ENCODE assay signal across 9 cellular contexts in genomic region chr15:74793135-74794028, GRCh38. TPM values are rescaled to one million over a fixed set of nuclear protein-coding genes. Genes with fewer than 3 reads are reported as not detected.
DNase-seq lines count a peak whose midpoint lies in the region; ATAC-seq and TF ChIP-seq lines count a peak whose summit lies in the region.
"Had no signal": no experiment of that assay in that cellular context is flagged by ENCODE, and none has a peak within 500 bp of the region (broad histone marks: within the 10 kb centered on the region; RNA-seq: fewer than 3 reads in every experiment).

No MANE protein-coding gene starts in this region.

- H3F3A ChIP-seq in SU-DHL-6 (ENCODE audit: insufficient read depth), result peaks cover 32% of the 10 kb centered on the region

- no peaks in the 10 kb centered on the region for H3K9me3 ChIP-seq in CD8-positive, alpha-beta memory T cell (ENCODE audit: low read length)
- H3K9me3 ChIP-seq in SU-DHL-6 (ENCODE audit: insufficient read depth, low read length), result no peaks in the 10 kb centered on the region

- peaks cover 95% of the 10 kb centered on the region for H3K79me2 ChIP-seq in SU-DHL-6 (ENCODE audit: insufficient read depth, low read length)

- peak overlapping the region; percentile 77; the same call in 1 of the 2 replicates for H3K9ac ChIP-seq in SU-DHL-6 (ENCODE audit: low read length)

- peaks cover 99% of the 10 kb centered on the region for H3K4me1 ChIP-seq in CD8-positive, alpha-beta memory T cell (ENCODE audit: insufficient read depth, low read length)

- CTCF ChIA-PET in CD8-positive, alpha-beta memory T cell (lab: Charles Lee), result interaction anchor here (0.7 to 15.8 kb wide), 17 partner anchors 10 to 179 kb away, joined by 3 to 1086 read pairs (median 4); partner anchors contain the start of genes CSK and ULK3

- peak in 1 of 2 donors; percentile 32 for ATAC-seq in activated naive CD4-positive, alpha-beta T cell treated with anti-CD3 and anti-CD28 coated beads, Interleukin-2, amount 50 U/mL, for 72 hours

- TF ChIP-seq CTCF in SU-DHL-6 (IDR thresholded peaks at IDR 0.05; ENCODE audit: insufficient read depth, low read length, poor library complexity, severe bottlenecking) (peak; percentile 41), nephron progenitor cell (IDR thresholded peaks at IDR 0.05) (no peak)

- H3K27me3 Mint-ChIP-seq in CD8-positive, alpha-beta memory T cell, result no peaks in the 10 kb centered on the region
- H3K27me3 Mint-ChIP-seq in nephron progenitor cell (ENCODE audit: low read depth, poor library complexity), result peaks cover 8% of the 10 kb centered on the region

- peaks cover 0 to 39% (median 7%) of the 10 kb centered on the region in 3 donors for H3K36me3 Mint-ChIP-seq in CD8-positive, alpha-beta memory T cell
- H3K36me3 Mint-ChIP-seq in activated naive CD4-positive, alpha-beta T cell treated with anti-CD3 and anti-CD28 coated beads, Interleukin-2, amount 50 U/mL, for 72 hours, result peaks cover 11 to 49% of the 10 kb centered on the region in 2 donors
- H3K36me3 Mint-ChIP-seq in nephron progenitor cell (ENCODE audit: low read depth), result no peaks in the 10 kb centered on the region

- no peak overlapping the region for H2AFZ ChIP-seq in SU-DHL-6 (ENCODE audit: low read depth, low read length, severe bottlenecking)

- H3K4me3 ChIP-seq in CD8-positive, alpha-beta memory T cell (ENCODE audit: low read length), result peak overlapping the region; percentile 46
- H3K4me3 ChIP-seq in SU-DHL-6 (ENCODE audit: insufficient read depth, low read length, poor library complexity, severe bottlenecking), result no peak overlapping the region

- H3K27me3 ChIP-seq in CD8-positive, alpha-beta memory T cell (ENCODE audit: insufficient read depth, low read length, poor library complexity, severe bottlenecking), result no peaks in the 10 kb centered on the region
- no peaks in the 10 kb centered on the region for H3K27me3 ChIP-seq in SU-DHL-6 (ENCODE audit: low read length)

- POLR2A ChIA-PET in CD8-positive, alpha-beta memory T cell (lab: Charles Lee), result interaction anchor here (0.5 to 5.9 kb wide), 6 partner anchors 12 to 44 kb away, joined by 3 to 89 read pairs (median 15); partner anchors contain the start of gene CSK

- peak overlapping the region; percentile 73 for H3K4me2 ChIP-seq in SU-DHL-6 (ENCODE audit: low read depth, low read length, poor library complexity, severe bottlenecking)

- peak; percentile 71 to 85 (median 74) for DNase-seq in CD8-positive, alpha-beta memory T cell
- peak in 1 of 2 donors; percentile 63 for DNase-seq in activated naive CD4-positive, alpha-beta T cell treated with anti-CD3 and anti-CD28 coated beads, Interleukin-2, amount 50 U/mL, for 72 hours (ENCODE audit: low spot score in 2 of 2)
- DNase-seq in nephron progenitor cell (no peak), retina (no peak), GM19238 (ENCODE audit: insufficient read length, low spot score) (no peak), ureter (ENCODE audit: low spot score) (no peak), DMS114 treated with DMSO at 0.1 percent for 48 hours (lab: John Stamatoyannopoulos, UW; ENCODE audit: unreplicated experiment) (no peak)
- DNase-seq: NCI-H524 treated with DMSO at 0.1 percent for 48 hours had no signal

- H3K9me2 ChIP-seq in SU-DHL-6 (replicated peaks; ENCODE audit: insufficient read depth, low read length), result no peaks in the 10 kb centered on the region

- H3K27ac ChIP-seq in CD8-positive, alpha-beta memory T cell (ENCODE audit: low read depth, low read length), result no peak overlapping the region
- peak overlapping the region; percentile 96 for H3K27ac ChIP-seq in SU-DHL-6 (ENCODE audit: low read depth, low read length)

- H3K4me3 Mint-ChIP-seq in CD8-positive, alpha-beta memory T cell, result peak overlapping the region; percentile 66 to 91 (median 85)
- no peak overlapping the region for H3K4me3 Mint-ChIP-seq in nephron progenitor cell

- peaks cover 84 to 93% (median 89%) of the 10 kb centered on the region in 3 donors for H3K4me1 Mint-ChIP-seq in CD8-positive, alpha-beta memory T cell
- H3K4me1 Mint-ChIP-seq in nephron progenitor cell, result peaks cover 45% of the 10 kb centered on the region

- no peaks in the 10 kb centered on the region for H3K9me3 Mint-ChIP-seq in CD8-positive, alpha-beta memory T cell
- no peaks in the 10 kb centered on the region for H3K9me3 Mint-ChIP-seq in activated naive CD4-positive, alpha-beta T cell treated with anti-CD3 and anti-CD28 coated beads, Interleukin-2, amount 50 U/mL, for 72 hours
- no peaks in the 10 kb centered on the region for H3K9me3 Mint-ChIP-seq in nephron progenitor cell

- peaks cover 18% of the 10 kb centered on the region for H3K36me3 ChIP-seq in CD8-positive, alpha-beta memory T cell (ENCODE audit: insufficient read depth, low read length)
- no peaks in the 10 kb centered on the region for H3K36me3 ChIP-seq in SU-DHL-6 (ENCODE audit: low read length)

- no peaks in the 10 kb centered on the region for H4K20me1 ChIP-seq in SU-DHL-6 (ENCODE audit: low read depth, low read length)

- H3K27ac Mint-ChIP-seq in CD8-positive, alpha-beta memory T cell, result peak overlapping the region; percentile 81 to 98 (median 93)
- peak overlapping the region; percentile 19 to 61 for H3K27ac Mint-ChIP-seq in activated naive CD4-positive, alpha-beta T cell treated with anti-CD3 and anti-CD28 coated beads, Interleukin-2, amount 50 U/mL, for 72 hours
- H3K27ac Mint-ChIP-seq in nephron progenitor cell, result peak overlapping the region; percentile 69

RNA-seq across cellular contexts. Expression of gene CSK, which starts 11.5 kb away (rescaled TPM):
- total RNA-seq in CD8-positive, alpha-beta memory T cell, result 100 to 1,000 TPM; 288 to 294 TPM
- polyA plus RNA-seq in CD8-positive, alpha-beta memory T cell, result 154 TPM
- total RNA-seq in activated naive CD4-positive, alpha-beta T cell treated with anti-CD3 and anti-CD28 coated beads, Interleukin-2, amount 50 U/mL, for 72 hours, result 100 to 1,000 TPM; 231 to 297 TPM
- total RNA-seq in ureter, result 61.6 TPM

RNA-seq across cellular contexts. Expression of gene LMAN1L, which starts 19.3 kb away (rescaled TPM):
- total RNA-seq in CD8-positive, alpha-beta memory T cell, result under 1 TPM in 1 of 2 experiments, not detected in 1; 0.27 TPM
- not detected for polyA plus RNA-seq in CD8-positive, alpha-beta memory T cell
- total RNA-seq in activated naive CD4-positive, alpha-beta T cell treated with anti-CD3 and anti-CD28 coated beads, Interleukin-2, amount 50 U/mL, for 72 hours, result 1 to 10 TPM in 1 of 2 donors, under 1 TPM in 1; 0.27 to 1.1 TPM
- total RNA-seq in ureter, result not detected

RNA-seq across cellular contexts. Expression of gene CPLX3, which starts 33.0 kb away (rescaled TPM):
- not detected for total RNA-seq in CD8-positive, alpha-beta memory T cell
- not detected for polyA plus RNA-seq in CD8-positive, alpha-beta memory T cell
- total RNA-seq in activated naive CD4-positive, alpha-beta T cell treated with anti-CD3 and anti-CD28 coated beads, Interleukin-2, amount 50 U/mL, for 72 hours, result under 1 TPM in 1 of 2 donors, not detected in 1; 0.25 TPM
- not detected for total RNA-seq in ureter

RNA-seq across cellular contexts. Expression of gene CYP1A2, which starts 44.7 kb away (rescaled TPM):
- not detected for total RNA-seq in CD8-positive, alpha-beta memory T cell
- polyA plus RNA-seq in CD8-positive, alpha-beta memory T cell, result not detected
- not detected for total RNA-seq in activated naive CD4-positive, alpha-beta T cell treated with anti-CD3 and anti-CD28 coated beads, Interleukin-2, amount 50 U/mL, for 72 hours
- total RNA-seq in ureter, result not detected

RNA-seq across cellular contexts. Expression of gene ULK3, which starts 49.6 kb away (rescaled TPM):
- total RNA-seq in CD8-positive, alpha-beta memory T cell, result 10 to 100 TPM; 53.9 to 60.1 TPM
- 43.1 TPM for polyA plus RNA-seq in CD8-positive, alpha-beta memory T cell
- total RNA-seq in activated naive CD4-positive, alpha-beta T cell treated with anti-CD3 and anti-CD28 coated beads, Interleukin-2, amount 50 U/mL, for 72 hours, result 10 to 100 TPM; 37.6 to 50.3 TPM
- total RNA-seq in ureter, result 54.8 TPM

Comparison
In these comparisons a context has a peak if more than half of its experiments do, and no peak if none do; other contexts are left out.
1. DNase-seq: peak in CD8-positive, alpha-beta memory T cell (5 of 5); none in nephron progenitor cell (single experiment), retina (single experiment), GM19238 (single experiment), ureter (single experiment) and DMS114 treated with DMSO at 0.1 percent for 48 hours (single experiment).
2. H3K27ac Mint-ChIP-seq: peak in every context shown above with its lines; median percentile 93 in CD8-positive, alpha-beta memory T cell; 69 in nephron progenitor cell; 40 in activated naive CD4-positive, alpha-beta T cell treated with anti-CD3 and anti-CD28 coated beads, Interleukin-2, amount 50 U/mL, for 72 hours.